In genomic region chr2:44705356-44705755, GRCh38 we compare ENCODE assay signal across 16 cellular contexts.
A peak's percentile ranks its signal among the peaks of the same experiment; 100 is the strongest.
DNase-seq lines count a peak whose midpoint lies in the region; ATAC-seq and TF ChIP-seq lines count a peak whose summit lies in the region.
"Had no signal": no experiment of that assay in that cellular context is flagged by ENCODE, and none has a peak within 500 bp of the region (broad histone marks: within the 10 kb centered on the region; RNA-seq: fewer than 3 reads in every experiment).

No MANE protein-coding gene starts in this region.

- no peaks in the 10 kb centered on the region for H4K20me1 ChIP-seq in GM23338 (replicated peaks; ENCODE audit: insufficient read depth)

- ATAC-seq in GM23338: peak; percentile 63
- peak; percentile 57; the same call in 1 of the 2 replicates for ATAC-seq in WTC11
- ATAC-seq in GM21619 (IDR thresholded peaks at IDR 0.05; ENCODE audit: unreplicated experiment): no peak
- no peak for ATAC-seq in HG02642 (IDR thresholded peaks at IDR 0.05; ENCODE audit: poor library complexity, unreplicated experiment)

- H3K56ac ChIP-seq in mesendoderm (ENCODE audit: low read length): no peak overlapping the region

- H2BK120ac ChIP-seq in mesendoderm (ENCODE audit: low read depth, low read length): no peak overlapping the region

- H3K27ac ChIP-seq in GM23338 (ENCODE audit: low read depth): peak overlapping the region; percentile 22
- H3K27ac ChIP-seq in mesendoderm (ENCODE audit: low read depth, low read length): peak overlapping the region; percentile 11
- H3K27ac ChIP-seq in esophagus squamous epithelium: no peak overlapping the region
- H3K27ac ChIP-seq: SK-N-MC had no signal

- H2BK15ac ChIP-seq in mesendoderm (replicated peaks; ENCODE audit: low read depth): no peak overlapping the region

- H3K4me3 ChIP-seq in GM23338 (no peak overlapping the region), mesendoderm (ENCODE audit: low read length) (no peak overlapping the region), esophagus squamous epithelium (no peak overlapping the region)
- H3K4me3 ChIP-seq: SK-N-MC had no signal

- intact Hi-C loops in esophagus squamous epithelium (cut with DNase I): no loop called here

- H3K23ac ChIP-seq in mesendoderm (ENCODE audit: low read length): no peak overlapping the region

- H3K27me3 ChIP-seq in GM23338 (ENCODE audit: insufficient read depth): no peaks in the 10 kb centered on the region
- no peaks in the 10 kb centered on the region for H3K27me3 ChIP-seq in mesendoderm (ENCODE audit: insufficient read depth, low read length, poor library complexity)
- H3K27me3 ChIP-seq in esophagus squamous epithelium: no peaks in the 10 kb centered on the region

- H3K4me1 Mint-ChIP-seq in GM23338 (peaks cover 46% of the 10 kb centered on the region), WTC11 (peaks cover 47% of the 10 kb centered on the region)

- no peaks in the 10 kb centered on the region for H3K36me3 Mint-ChIP-seq in GM23338 (ENCODE audit: low read depth)
- H3K36me3 Mint-ChIP-seq in WTC11: no peaks in the 10 kb centered on the region

- no peak overlapping the region for H3K4me3 Mint-ChIP-seq in GM23338
- H3K4me3 Mint-ChIP-seq in WTC11: no peak overlapping the region
- H3K4me3 Mint-ChIP-seq: CD14-positive monocyte, HFFc6 had no signal

- WGBS in mesendoderm (ENCODE audit: extremely low coverage, insufficient coverage, low lambda C conversion rate): no CpG with 5 or more reads among the region's 5 CpGs
- WGBS in esophagus squamous epithelium, 2 donors: 90 to 96% methylated on average over 4 to 5 of the region's 5 CpGs

- no peak overlapping the region for H2AFZ ChIP-seq in GM23338

- H3K4me1 ChIP-seq in GM23338 (ENCODE audit: insufficient read depth): peaks cover 45% of the 10 kb centered on the region
- H3K4me1 ChIP-seq in mesendoderm (ENCODE audit: control insufficient read depth, low read depth, low read length): peaks cover 2% of the 10 kb centered on the region
- peaks cover 0 to 3% (median 0%) of the 10 kb centered on the region in 3 donors for H3K4me1 ChIP-seq in esophagus squamous epithelium

- POLR2A ChIA-PET in WTC11 (lab: Charles Lee): interaction anchor here (0.7 kb wide), 2 partner anchors 10 to 1355 kb away, joined by 3 to 4 read pairs; no protein-coding TSS in a partner anchor

- no peaks in the 10 kb centered on the region for H3K9me3 ChIP-seq in esophagus squamous epithelium
- H3K9me3 ChIP-seq: Caco-2 had no signal

- TF ChIP-seq POLR2A in esophagus squamous epithelium (IDR thresholded peaks at IDR 0.05): no peak

- H3K27me3 Mint-ChIP-seq in GM23338 (ENCODE audit: insufficient read depth, low read depth, poor library complexity) (peaks cover under 1% of the 10 kb centered on the region), WTC11 (ENCODE audit: low read depth) (no peaks in the 10 kb centered on the region)

- H3K18ac ChIP-seq in mesendoderm (ENCODE audit: low read length): no peak overlapping the region

- H3K79me2 ChIP-seq in GM23338 (replicated peaks; ENCODE audit: insufficient read depth) (no peaks in the 10 kb centered on the region), mesendoderm (ENCODE audit: control insufficient read depth, insufficient read depth, low read length) (no peaks in the 10 kb centered on the region)

- DNase-seq in GM23338 (ENCODE audit: low spot score) (peak; percentile 24), NCI-H1436 treated with DMSO at 0.1 percent for 48 hours (lab: John Stamatoyannopoulos, UW) (peak; percentile 55), WTC11 (ENCODE audit: low spot score) (no peak), mesendoderm (peak; percentile 54), esophagus squamous epithelium (lab: John Stamatoyannopoulos, UW) (no peak), NCI-H1930 (lab: John Stamatoyannopoulos, UW) (no peak)
- DNase-seq: Caco-2, HFFc6, KG1, NCI-H1048, NCI-H2029, NCI-H524 treated with DMSO at 0.1 percent for 48 hours had no signal

- H2AK5ac ChIP-seq in mesendoderm (ENCODE audit: low read length): no peak overlapping the region

- no peak overlapping the region for H4K8ac ChIP-seq in mesendoderm (ENCODE audit: low read depth, low read length)

- no peaks in the 10 kb centered on the region for H3K9me2 ChIP-seq in GM23338 (ENCODE audit: insufficient read depth)

- peak overlapping the region; percentile 83; the same call in 1 of the 2 replicates for H3K27ac Mint-ChIP-seq in GM23338
- peak overlapping the region; percentile 41 for H3K27ac Mint-ChIP-seq in WTC11
- H3K27ac Mint-ChIP-seq: HFFc6 had no signal

- H3K4me2 ChIP-seq in GM23338 (no peak overlapping the region), mesendoderm (ENCODE audit: low read length) (no peak overlapping the region)

- no peaks in the 10 kb centered on the region; the same call in 1 of the 2 replicates for H3K36me3 ChIP-seq in GM23338 (ENCODE audit: insufficient read depth)
- H3K36me3 ChIP-seq in mesendoderm (ENCODE audit: control insufficient read depth, insufficient read depth, low read length): no peaks in the 10 kb centered on the region
- H3K36me3 ChIP-seq in esophagus squamous epithelium: no peaks in the 10 kb centered on the region

- H3F3A ChIP-seq in GM23338 (replicated peaks; ENCODE audit: low read depth): no peaks in the 10 kb centered on the region

- no peaks in the 10 kb centered on the region for H3K79me1 ChIP-seq in mesendoderm (ENCODE audit: low read length)

- TF ChIP-seq CTCF in GM23338 (conservative IDR thresholded peaks at IDR 0.05; ENCODE audit: low read depth in 2 of 2) (no peak), WTC11 (IDR thresholded peaks at IDR 0.05) (no peak), esophagus squamous epithelium (IDR thresholded peaks at IDR 0.05) (no peak)

- no peak overlapping the region for H4K5ac ChIP-seq in mesendoderm (ENCODE audit: low read length)

- H3K9me3 Mint-ChIP-seq in GM23338 (no peaks in the 10 kb centered on the region), WTC11 (peaks cover 5% of the 10 kb centered on the region)
- H3K9me3 Mint-ChIP-seq: HFFc6 had no signal

- CTCF ChIA-PET in WTC11 (lab: Charles Lee): interaction anchor here (0.7 to 2.6 kb wide), 7 partner anchors 12 to 313 kb away, joined by 3 to 11 read pairs (median 3); no protein-coding TSS in a partner anchor

- H3K9ac ChIP-seq in mesendoderm (ENCODE audit: low read length): no peak overlapping the region

- no peak overlapping the region for H3K4ac ChIP-seq in mesendoderm (ENCODE audit: low read depth, low read length)

- H2BK5ac ChIP-seq in mesendoderm (ENCODE audit: low read length): no peak overlapping the region

TF ChIP-seq in GM23338, 12 proteins besides CTCF, POLR2A, EP300 and RAD21 (continues in another document):
- TF ChIP-seq JUNB (IDR thresholded peaks at IDR 0.05; ENCODE audit: unreplicated experiment) (no peak), ETS1 (IDR thresholded peaks at IDR 0.05) (no peak), STAT1 (IDR thresholded peaks at IDR 0.05; ENCODE audit: unreplicated experiment) (no peak), EZH2phosphoT487 (IDR thresholded peaks at IDR 0.05; ENCODE audit: unreplicated experiment) (no peak), ZNF331 (CRISPR knock-in tag; IDR thresholded peaks at IDR 0.05; ENCODE audit: low read depth) (no peak), ZNF114 (CRISPR knock-in tag; IDR thresholded peaks at IDR 0.05) (no peak), NANOG (IDR thresholded peaks at IDR 0.05; ENCODE audit: borderline replicate concordance) (no peak), CREB1 (CRISPR knock-in tag; IDR thresholded peaks at IDR 0.05; ENCODE audit: low read depth) (no peak), POLR2AphosphoS5 (IDR thresholded peaks at IDR 0.05; ENCODE audit: low read depth) (no peak), EZH2 (IDR thresholded peaks at IDR 0.05; ENCODE audit: low read depth, unreplicated experiment) (no peak)

TF ChIP-seq in WTC11, 78 proteins besides CTCF, POLR2A, EP300 and RAD21:
- TF ChIP-seq ATF2 (CRISPR knock-in tag; IDR thresholded peaks at IDR 0.05; ENCODE audit: borderline replicate concordance, low read depth) (no peak), ZNF121 (CRISPR knock-in tag; IDR thresholded peaks at IDR 0.05) (no peak), TP53 (CRISPR knock-in tag; IDR thresholded peaks at IDR 0.05) (no peak), NFATC4 (CRISPR knock-in tag; IDR thresholded peaks at IDR 0.05) (no peak), ZNF138 (CRISPR knock-in tag; conservative IDR thresholded peaks at IDR 0.05) (no peak), MAX (CRISPR knock-in tag; IDR thresholded peaks at IDR 0.05) (no peak), SP1 (CRISPR knock-in tag; conservative IDR thresholded peaks at IDR 0.05) (no peak)

Comparison
In these comparisons a context has a peak if more than half of its experiments do, and no peak if none do; other contexts are left out.
1. ATAC-seq: peak in GM23338 (single experiment) and WTC11 (single experiment); none in GM21619 (single experiment) and HG02642 (single experiment).
2. DNase-seq: peak in GM23338 (single experiment), NCI-H1436 treated with DMSO at 0.1 percent for 48 hours (single experiment) and mesendoderm (single experiment); none in WTC11 (single experiment), esophagus squamous epithelium (single experiment) and NCI-H1930 (0 of 2).
3. H3K27ac ChIP-seq: peak in GM23338 (single experiment) and mesendoderm (single experiment); none in esophagus squamous epithelium (0 of 4).